ENCODE assay signal across 1 cellular context in the genomic region with DNA sequence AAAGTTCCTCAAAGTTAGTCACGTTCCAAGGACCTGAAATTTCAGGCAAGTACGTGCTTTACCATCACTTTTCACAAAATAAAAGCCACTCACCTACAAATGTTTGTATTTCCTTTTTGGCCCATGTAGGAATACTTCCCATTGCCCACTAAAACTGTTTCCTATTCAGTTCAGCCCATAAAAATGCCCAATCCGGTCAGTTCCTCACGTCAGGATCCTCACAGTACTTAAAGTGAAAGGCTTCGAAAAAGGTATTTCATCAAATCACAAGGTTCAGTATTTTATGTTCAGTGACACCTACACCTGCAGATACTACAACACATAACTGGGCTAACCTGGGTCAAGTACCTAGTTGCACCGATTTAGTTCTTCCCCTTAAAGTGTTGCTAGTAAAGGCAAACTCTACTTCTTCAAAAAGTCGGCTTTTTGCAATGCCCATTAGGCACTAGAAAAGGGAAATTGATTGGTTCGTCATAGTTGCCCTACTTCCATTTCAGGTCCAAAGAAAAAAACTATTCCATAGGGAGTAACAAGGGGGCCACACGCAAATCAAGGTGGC.
TF ChIP-seq lines count a peak whose summit lies in the region.

No MANE protein-coding gene starts in this region.

TF ChIP-seq in WTC11, 78 proteins besides CTCF, POLR2A, EP300 and RAD21 (continued from another document):
- TF ChIP-seq, protein P1, sequence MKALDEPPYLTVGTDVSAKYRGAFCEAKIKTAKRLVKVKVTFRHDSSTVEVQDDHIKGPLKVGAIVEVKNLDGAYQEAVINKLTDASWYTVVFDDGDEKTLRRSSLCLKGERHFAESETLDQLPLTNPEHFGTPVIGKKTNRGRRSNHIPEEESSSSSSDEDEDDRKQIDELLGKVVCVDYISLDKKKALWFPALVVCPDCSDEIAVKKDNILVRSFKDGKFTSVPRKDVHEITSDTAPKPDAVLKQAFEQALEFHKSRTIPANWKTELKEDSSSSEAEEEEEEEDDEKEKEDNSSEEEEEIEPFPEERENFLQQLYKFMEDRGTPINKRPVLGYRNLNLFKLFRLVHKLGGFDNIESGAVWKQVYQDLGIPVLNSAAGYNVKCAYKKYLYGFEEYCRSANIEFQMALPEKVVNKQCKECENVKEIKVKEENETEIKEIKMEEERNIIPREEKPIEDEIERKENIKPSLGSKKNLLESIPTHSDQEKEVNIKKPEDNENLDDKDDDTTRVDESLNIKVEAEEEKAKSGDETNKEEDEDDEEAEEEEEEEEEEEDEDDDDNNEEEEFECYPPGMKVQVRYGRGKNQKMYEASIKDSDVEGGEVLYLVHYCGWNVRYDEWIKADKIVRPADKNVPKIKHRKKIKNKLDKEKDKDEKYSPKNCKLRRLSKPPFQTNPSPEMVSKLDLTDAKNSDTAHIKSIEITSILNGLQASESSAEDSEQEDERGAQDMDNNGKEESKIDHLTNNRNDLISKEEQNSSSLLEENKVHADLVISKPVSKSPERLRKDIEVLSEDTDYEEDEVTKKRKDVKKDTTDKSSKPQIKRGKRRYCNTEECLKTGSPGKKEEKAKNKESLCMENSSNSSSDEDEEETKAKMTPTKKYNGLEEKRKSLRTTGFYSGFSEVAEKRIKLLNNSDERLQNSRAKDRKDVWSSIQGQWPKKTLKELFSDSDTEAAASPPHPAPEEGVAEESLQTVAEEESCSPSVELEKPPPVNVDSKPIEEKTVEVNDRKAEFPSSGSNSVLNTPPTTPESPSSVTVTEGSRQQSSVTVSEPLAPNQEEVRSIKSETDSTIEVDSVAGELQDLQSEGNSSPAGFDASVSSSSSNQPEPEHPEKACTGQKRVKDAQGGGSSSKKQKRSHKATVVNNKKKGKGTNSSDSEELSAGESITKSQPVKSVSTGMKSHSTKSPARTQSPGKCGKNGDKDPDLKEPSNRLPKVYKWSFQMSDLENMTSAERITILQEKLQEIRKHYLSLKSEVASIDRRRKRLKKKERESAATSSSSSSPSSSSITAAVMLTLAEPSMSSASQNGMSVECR (CRISPR knock-in tag; IDR thresholded peaks at IDR 0.05; ENCODE audit: borderline replicate concordance) = no peak
- TF ChIP-seq CREM (CRISPR knock-in tag; IDR thresholded peaks at IDR 0.05) = no peak
